ENCODE assay signal across 9 cellular contexts in genomic region chr17:19263621-19264010, GRCh38. TPM values are rescaled to one million over a fixed set of nuclear protein-coding genes. Genes with fewer than 3 reads are reported as not detected.
A peak's percentile ranks its signal among the peaks of the same experiment; 100 is the strongest.
DNase-seq lines count a peak whose midpoint lies in the region; ATAC-seq and TF ChIP-seq lines count a peak whose summit lies in the region.
"Had no signal": no experiment of that assay in that cellular context is flagged by ENCODE, and none has a peak within 500 bp of the region (broad histone marks: within the 10 kb centered on the region; RNA-seq: fewer than 3 reads in every experiment).

No MANE protein-coding gene starts in this region.

- no peaks in the 10 kb centered on the region for H3K27me3 ChIP-seq in right cardiac atrium (ENCODE audit: control insufficient read depth, insufficient read depth)
- H3K27me3 ChIP-seq in gastrocnemius medialis: no peaks in the 10 kb centered on the region

- peak; percentile 75 for DNase-seq in EH (ENCODE audit: low read depth)
- DNase-seq in astrocyte of the hippocampus (ENCODE audit: low read depth, low spot score): peak; percentile 67
- no peak for DNase-seq in right cardiac atrium
- peak; percentile 85 to 92 for DNase-seq in gastrocnemius medialis
- DNase-seq in globus pallidus (ENCODE audit: low spot score): no peak
- DNase-seq in GF-D8 (lab: John Stamatoyannopoulos, UW): no peak
- DNase-seq in NOMO-1 treated with DMSO at 0.1 percent for 48 hours (lab: John Stamatoyannopoulos, UW; ENCODE audit: unreplicated experiment): no peak
- DNase-seq: NCI-H2107 had no signal

- H3K4me3 ChIP-seq in right cardiac atrium (ENCODE audit: low read length) (no peak overlapping the region), gastrocnemius medialis (peak overlapping the region in 1 of 4 donors; percentile 9)

- in situ Hi-C loops in gastrocnemius medialis (cut with MboI; ENCODE audit: low sequenced_read_pairs in 4 of 4): no loop called here

- no peak for TF ChIP-seq CTCF in gastrocnemius medialis (IDR thresholded peaks at IDR 0.05 in 4 of 5, conservative IDR thresholded peaks at IDR 0.05 in 1 of 5)

- intact Hi-C loops in right cardiac atrium (cut with DNase I) (no loop called here), gastrocnemius medialis (cut with DNase I; ENCODE audit: low total_unique reads) (no loop called here)

- H3K9me3 ChIP-seq in right cardiac atrium (ENCODE audit: control insufficient read depth, low read length): no peaks in the 10 kb centered on the region
- H3K9me3 ChIP-seq in gastrocnemius medialis: no peaks in the 10 kb centered on the region

- no peaks in the 10 kb centered on the region for H3K36me3 ChIP-seq in gastrocnemius medialis

- H3K4me1 ChIP-seq in right cardiac atrium (ENCODE audit: control insufficient read depth, insufficient read depth, low read length) (peaks cover 26% of the 10 kb centered on the region), gastrocnemius medialis (peaks cover 69 to 71% of the 10 kb centered on the region in 2 donors)

- WGBS in right cardiac atrium: 43% methylated on average over 3 of the region's 3 CpGs

- peak overlapping the region; percentile 95 for H3K27ac ChIP-seq in right cardiac atrium (ENCODE audit: low read length)
- peak overlapping the region; percentile 83 to 92 (median 86) for H3K27ac ChIP-seq in gastrocnemius medialis

- peak in 1 of 2 donors; percentile 28 for ATAC-seq in right cardiac atrium
- peak; percentile 96 for ATAC-seq in gastrocnemius medialis
- ATAC-seq in GM21515 (IDR thresholded peaks at IDR 0.05; ENCODE audit: unreplicated experiment): no peak

- peak; percentile 14 to 37 for TF ChIP-seq POLR2A in gastrocnemius medialis (IDR thresholded peaks at IDR 0.05)

RNA-seq across cellular contexts. Expression of gene EPN2, which starts 26.4 kb away (rescaled TPM):
- 100 to 1,000 TPM in 3 of 4 donors, 10 to 100 TPM in 1; 83.3 to 138 (median 121) TPM for total RNA-seq in right cardiac atrium
- polyA plus RNA-seq in right cardiac atrium: 50.2 TPM
- total RNA-seq in gastrocnemius medialis: 10 to 100 TPM; 18.9 to 31.8 (median 26.2) TPM

Comparison
In these comparisons a context has a peak if more than half of its experiments do, and no peak if none do; other contexts are left out.
1. DNase-seq: peak in EH (single experiment), astrocyte of the hippocampus (single experiment) and gastrocnemius medialis (2 of 2); none in right cardiac atrium (0 of 3), globus pallidus (single experiment), GF-D8 (single experiment) and NOMO-1 treated with DMSO at 0.1 percent for 48 hours (single experiment).